In genomic region chr22:46022881-46023512, GRCh38 we compare ENCODE assay signal across 22 cellular contexts. TPM values are rescaled to one million over a fixed set of nuclear protein-coding genes. Genes with fewer than 3 reads are reported as not detected.
DNase-seq lines count a peak whose midpoint lies in the region; ATAC-seq and TF ChIP-seq lines count a peak whose summit lies in the region.
"Had no signal": no experiment of that assay in that cellular context is flagged by ENCODE, and none has a peak within 500 bp of the region (broad histone marks: within the 10 kb centered on the region; RNA-seq: fewer than 3 reads in every experiment).

No MANE protein-coding gene starts in this region.

- intact Hi-C loops in activated CD4-positive, alpha-beta T cell treated with anti-CD3 and anti-CD28 coated beads for 36 hours (cut with DNase I, micrococcal nuclease) = no loop called here
- intact Hi-C loops in transverse colon (cut with DNase I; ENCODE audit: low total_unique reads) = no loop called here

- H3K14ac ChIP-seq in neuronal stem cell (ENCODE audit: low read length) = no peak overlapping the region

- no peak overlapping the region for H3K27ac Mint-ChIP-seq in activated CD4-positive, alpha-beta T cell treated with anti-CD3 and anti-CD28 coated beads for 36 hours
- H3K27ac Mint-ChIP-seq: CD14-positive monocyte had no signal

- H3K36me3 Mint-ChIP-seq in activated CD4-positive, alpha-beta T cell treated with anti-CD3 and anti-CD28 coated beads for 36 hours (ENCODE audit: low read depth) = no peaks in the 10 kb centered on the region

- H3K4me3 ChIP-seq in neuronal stem cell (ENCODE audit: low read length in 2 of 2) = no peak overlapping the region
- H3K4me3 ChIP-seq in transverse colon = no peak overlapping the region
- H3K4me3 ChIP-seq: K562 had no signal

- peak overlapping the region; percentile 19 for H3K27ac ChIP-seq in foreskin keratinocyte
- no peak overlapping the region for H3K27ac ChIP-seq in neuronal stem cell (replicated peaks; ENCODE audit: low read length)
- H3K27ac ChIP-seq in transverse colon = peak overlapping the region in 1 of 4 donors; percentile 18
- H3K27ac ChIP-seq: 22Rv1 had no signal

- H3K18ac ChIP-seq in neuronal stem cell (ENCODE audit: low read length) = no peak overlapping the region

- H4K8ac ChIP-seq in neuronal stem cell (ENCODE audit: low read depth, low read length) = no peak overlapping the region

- peak; percentile 1 for DNase-seq in activated CD4-positive, alpha-beta T cell treated with anti-CD3 and anti-CD28 coated beads for 36 hours
- DNase-seq in activated CD4-positive, alpha-beta T cell treated with anti-CD3 and anti-CD28 coated beads, Interleukin-2, amount 50 U/mL, for 1 hour = no peak
- no peak for DNase-seq in foreskin keratinocyte
- no peak for DNase-seq in neuronal stem cell (ENCODE audit: low spot score)
- DNase-seq in transverse colon = peak; percentile 2
- no peak for DNase-seq in MV-4-11 (lab: John Stamatoyannopoulos, UW)
- DNase-seq: DMS 273 treated with DMSO at 0.1 percent for 48 hours, DND-41, NCI-H187, NCI-H2107, NCI-H2227 treated with DMSO at 0.1 percent for 48 hours, NCI-H524, NCI-H82, PC-3, RPMI8226, SIG-M5 had no signal

- CTCF ChIA-PET in activated CD4-positive, alpha-beta T cell treated with anti-CD3 and anti-CD28 coated beads for 36 hours (lab: Charles Lee) = no interaction called here

- TF ChIP-seq CTCF in foreskin keratinocyte (conservative IDR thresholded peaks at IDR 0.05) (no peak), transverse colon (IDR thresholded peaks at IDR 0.05) (no peak)

- no peak overlapping the region for H3K9ac ChIP-seq in neuronal stem cell (ENCODE audit: low read depth, low read length, poor library complexity)

- no peak for TF ChIP-seq POLR2A in transverse colon (IDR thresholded peaks at IDR 0.05)

- no peaks in the 10 kb centered on the region for H3K9me3 Mint-ChIP-seq in activated CD4-positive, alpha-beta T cell treated with anti-CD3 and anti-CD28 coated beads for 36 hours (ENCODE audit: low read depth)

- no peak overlapping the region for H3K4me2 ChIP-seq in neuronal stem cell (ENCODE audit: insufficient read depth, low read length, poor library complexity, severe bottlenecking)

- no peak overlapping the region for H2AFZ ChIP-seq in neuronal stem cell (ENCODE audit: low read length)

- peaks cover 4% of the 10 kb centered on the region for H3K4me1 Mint-ChIP-seq in activated CD4-positive, alpha-beta T cell treated with anti-CD3 and anti-CD28 coated beads for 36 hours

- peak overlapping the region; percentile 1 for H2AK5ac ChIP-seq in neuronal stem cell (ENCODE audit: low read depth, low read length)

- POLR2A ChIA-PET in activated CD4-positive, alpha-beta T cell treated with anti-CD3 and anti-CD28 coated beads for 36 hours (lab: Charles Lee) = no interaction called here

- no peak for ATAC-seq in activated CD4-positive, alpha-beta T cell treated with anti-CD3 and anti-CD28 coated beads for 36 hours
- ATAC-seq in foreskin keratinocyte (no peak), HG02981 (IDR thresholded peaks at IDR 0.05; ENCODE audit: unreplicated experiment) (no peak), HG03196 (IDR thresholded peaks at IDR 0.05; ENCODE audit: unreplicated experiment) (no peak)
- ATAC-seq: K562, PC-3 had no signal

- H3K4me1 ChIP-seq in foreskin keratinocyte (peaks cover 9% of the 10 kb centered on the region), neuronal stem cell (ENCODE audit: control insufficient read depth in 2 of 2, insufficient read depth in 1 of 2, low read depth in 1 of 2, low read length in 2 of 2) (no peaks in the 10 kb centered on the region), transverse colon (peaks cover 7 to 14% (median 13%) of the 10 kb centered on the region in 4 donors)

- H2BK120ac ChIP-seq in neuronal stem cell (ENCODE audit: low read depth, low read length) = no peak overlapping the region

- no peak overlapping the region for H4K91ac ChIP-seq in neuronal stem cell (ENCODE audit: low read depth, low read length, poor library complexity)

- peaks cover 4% of the 10 kb centered on the region for H3K27me3 ChIP-seq in foreskin keratinocyte
- peaks cover 19 to 71% (median 54%) of the 10 kb centered on the region in 3 experiments for H3K27me3 ChIP-seq in neuronal stem cell (ENCODE audit: control insufficient read depth in 3 of 3, insufficient read depth in 3 of 3, low read depth in 1 of 3, low read length in 3 of 3)
- no peaks in the 10 kb centered on the region for H3K27me3 ChIP-seq in transverse colon

- no peak overlapping the region for H3K4ac ChIP-seq in neuronal stem cell (ENCODE audit: low read length)

- WGBS in neuronal stem cell (ENCODE audit: extremely low coverage in 2 of 2, insufficient read length in 2 of 2, insufficient replicate concordance in 1 of 2), 2 donors = no CpG with 5 or more reads among the region's 10 CpGs
- WGBS in transverse colon (ENCODE audit: low coverage in 1 of 2), 2 donors = 83 to 88% methylated on average over 1 to 10 of the region's 10 CpGs

- no peaks in the 10 kb centered on the region for H3K79me1 ChIP-seq in neuronal stem cell (ENCODE audit: low read depth, low read length)

- H3K27me3 Mint-ChIP-seq in activated CD4-positive, alpha-beta T cell treated with anti-CD3 and anti-CD28 coated beads for 36 hours = peaks cover 22% of the 10 kb centered on the region

- no peak overlapping the region for H3K23ac ChIP-seq in neuronal stem cell (ENCODE audit: low read depth, low read length, poor library complexity)

- H2BK12ac ChIP-seq in neuronal stem cell (ENCODE audit: low read length) = no peak overlapping the region

- H3K9me3 ChIP-seq in neuronal stem cell (replicated peaks in 1 of 2; ENCODE audit: control insufficient read depth in 2 of 2, insufficient read depth in 1 of 2, low read depth in 1 of 2, low read length in 2 of 2) = peaks cover 0 to 4% of the 10 kb centered on the region in 2 donors
- no peaks in the 10 kb centered on the region for H3K9me3 ChIP-seq in transverse colon

- in situ Hi-C loops in transverse colon (cut with MboI; ENCODE audit: low pct_ligation_motif_present in 1 of 4, low pct_unique_long_range_greater_than_20kb in 1 of 4, low sequenced_read_pairs in 3 of 4) = loop anchor here in 1 of 4 donors (25.0 kb wide), 1 partner anchor 289 kb away; no protein-coding TSS in a partner anchor

- no peak overlapping the region for H2BK15ac ChIP-seq in neuronal stem cell (ENCODE audit: low read length)

- H3K36me3 ChIP-seq in neuronal stem cell (replicated peaks in 1 of 2; ENCODE audit: control insufficient read depth in 2 of 2, insufficient read depth in 2 of 2, low read length in 2 of 2) (peaks cover 0 to 2% of the 10 kb centered on the region in 2 donors), transverse colon (no peaks in the 10 kb centered on the region)

- no peak overlapping the region for H2BK5ac ChIP-seq in neuronal stem cell (ENCODE audit: low read length)

- no peak overlapping the region for H3K4me3 Mint-ChIP-seq in activated CD4-positive, alpha-beta T cell treated with anti-CD3 and anti-CD28 coated beads for 36 hours
- H3K4me3 Mint-ChIP-seq: CD14-positive monocyte had no signal

- no peak for TF ChIP-seq EP300 in transverse colon (IDR thresholded peaks at IDR 0.05; ENCODE audit: low read depth)

RNA-seq across cellular contexts. Expression of gene WNT7B, which starts 46.0 kb away (rescaled TPM):
- total RNA-seq in activated CD4-positive, alpha-beta T cell treated with anti-CD3 and anti-CD28 coated beads for 36 hours = not detected
- total RNA-seq in foreskin keratinocyte (9.5 and 41.8 TPM in 2 replicates), transverse colon (not detected)
- polyA plus RNA-seq in foreskin keratinocyte = 14.0 and 50.2 TPM in 2 replicates
- polyA plus RNA-seq in neuronal stem cell (2013, experiment 1 of 2) = 8.6 TPM
- 8.5 TPM for polyA plus RNA-seq in neuronal stem cell (2013, experiment 2 of 2)
- total RNA-seq: G401, K562 had no signal
- polyA plus RNA-seq: CD14-positive monocyte, K562 had no signal

Comparison
In these comparisons a context has a peak if more than half of its experiments do, and no peak if none do; other contexts are left out.
1. DNase-seq: peak in activated CD4-positive, alpha-beta T cell treated with anti-CD3 and anti-CD28 coated beads for 36 hours (single experiment) and transverse colon (single experiment); none in activated CD4-positive, alpha-beta T cell treated with anti-CD3 and anti-CD28 coated beads, Interleukin-2, amount 50 U/mL, for 1 hour (single experiment), foreskin keratinocyte (0 of 2), neuronal stem cell (single experiment) and MV-4-11 (single experiment).
2. RNA of gene WNT7B, which starts 46.0 kb away (total RNA-seq): 9.5 to 41.8 TPM in foreskin keratinocyte; not detected in activated CD4-positive, alpha-beta T cell treated with anti-CD3 and anti-CD28 coated beads for 36 hours and not detected in transverse colon; every median in the first group is over 10 times any median in the second.